9 cellular contexts compared by ENCODE assay signal in the genomic region with DNA sequence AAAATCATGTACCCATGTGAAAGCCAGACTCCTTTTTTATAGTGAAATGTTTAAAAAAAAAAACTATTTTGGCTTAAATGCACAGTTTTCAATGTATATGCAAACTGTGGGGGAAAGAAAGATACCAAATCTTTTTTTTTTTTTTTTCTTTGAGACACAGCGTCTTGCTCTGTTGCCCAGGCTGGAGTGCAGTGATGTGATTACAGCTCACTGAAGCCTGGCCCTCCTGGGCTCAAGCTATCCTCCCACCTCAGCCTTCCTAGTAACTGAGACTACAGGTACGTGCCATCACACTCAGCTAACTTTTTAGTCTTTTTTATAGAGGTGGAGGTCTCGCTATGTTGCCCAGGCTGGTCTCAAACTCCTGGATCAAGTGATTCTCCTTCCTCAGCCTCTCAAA.
"Had no signal": no experiment of that assay in that cellular context is flagged by ENCODE, and none has a peak within 500 bp of the region (broad histone marks: within the 10 kb centered on the region; RNA-seq: fewer than 3 reads in every experiment).

No MANE protein-coding gene starts in this region.

- DNase-seq: GM23248, GOT3, H7, HFFc6, IMR-90, KG1 had no signal

- H3K36me3 ChIP-seq: HAP-1 had no signal

- ATAC-seq: HCT116, K562 had no signal

- H2AFZ ChIP-seq: GM23248 had no signal

- H3K9ac ChIP-seq: GM23248 had no signal

- H3K4me1 ChIP-seq: HAP-1 had no signal

- H3K4me3 ChIP-seq: GM23248, HAP-1, K562 had no signal

- H3K9me3 ChIP-seq: HAP-1 had no signal

- H3K27ac ChIP-seq: GM23248 had no signal
